ENCODE assay signal across 13 cellular contexts in genomic region chr5:14171621-14172020, GRCh38. TPM values are rescaled to one million over a fixed set of nuclear protein-coding genes. Genes with fewer than 3 reads are reported as not detected.
DNase-seq lines count a peak whose midpoint lies in the region; ATAC-seq and TF ChIP-seq lines count a peak whose summit lies in the region.
"Had no signal": no experiment of that assay in that cellular context is flagged by ENCODE, and none has a peak within 500 bp of the region (broad histone marks: within the 10 kb centered on the region; RNA-seq: fewer than 3 reads in every experiment).

No MANE protein-coding gene starts in this region.

- H3K79me2 ChIP-seq in fibroblast of lung (ENCODE audit: control insufficient read depth, insufficient read depth, low read length) = peaks cover 99% of the 10 kb centered on the region

- H3K27ac ChIP-seq in fibroblast of lung (ENCODE audit: insufficient read depth, low read length) = no peak overlapping the region
- H3K27ac ChIP-seq: KMS-11 had no signal

- H3K4me2 ChIP-seq in fibroblast of lung (ENCODE audit: extremely low read depth, insufficient read depth, low read length) = peak overlapping the region; percentile 48
- H3K4me2 ChIP-seq: KMS-11 had no signal

- intact Hi-C loops in sciatic nerve (cut with DNase I) = no loop called here

- H2AFZ ChIP-seq in fibroblast of lung (ENCODE audit: low read length) = no peak overlapping the region

- peak; percentile 28 for TF ChIP-seq POLR2A in GM18505 (IDR thresholded peaks at IDR 0.05; ENCODE audit: borderline replicate concordance, extremely low read depth, insufficient read depth, insufficient read length)

- peaks cover 39% of the 10 kb centered on the region for H3K4me1 ChIP-seq in fibroblast of lung (ENCODE audit: control insufficient read depth, extremely low read depth, insufficient read depth, low read length)

- DNase-seq in MV-4-11 (lab: John Stamatoyannopoulos, UW) (peak; percentile 84), fibroblast of lung (ENCODE audit: low read depth in 2 of 2) (peak; percentile 77 to 90), sciatic nerve (ENCODE audit: low spot score) (no peak)
- DNase-seq in stimulated activated CD4-positive, alpha-beta T cell treated with anti-CD3 and anti-CD28 coated beads, Interleukin-2, amount 100 ng/mL, for 48 hours = no peak
- no peak for DNase-seq in stimulated activated naive CD8-positive, alpha-beta T cell treated with anti-CD3 and anti-CD28 coated beads, Interleukin-15, amount 100 ng/mL, for 72 hours
- DNase-seq: activated CD8-positive, alpha-beta memory T cell treated with anti-CD3 and anti-CD28 coated beads for 24 hours; aorta; left ventricle myocardium superior; right cardiac atrium had no signal

- no peaks in the 10 kb centered on the region for H3K9me3 ChIP-seq in fibroblast of lung (ENCODE audit: control insufficient read depth, insufficient read depth, low read depth, low read length)

- no peaks in the 10 kb centered on the region for H3K36me3 ChIP-seq in fibroblast of lung (ENCODE audit: control insufficient read depth, insufficient read depth, low read length)

- H4K20me1 ChIP-seq in fibroblast of lung (ENCODE audit: control insufficient read depth, extremely low read depth, insufficient read depth, low read length) = peaks cover 2% of the 10 kb centered on the region

- H3K9me3 Mint-ChIP-seq in stimulated activated naive CD8-positive, alpha-beta T cell treated with anti-CD3 and anti-CD28 coated beads, Interleukin-15, amount 100 ng/mL, for 72 hours = no peaks in the 10 kb centered on the region

- no peak overlapping the region for H3K4me3 Mint-ChIP-seq in stimulated activated naive CD8-positive, alpha-beta T cell treated with anti-CD3 and anti-CD28 coated beads, Interleukin-15, amount 100 ng/mL, for 72 hours

- no peaks in the 10 kb centered on the region for H3K27me3 ChIP-seq in fibroblast of lung (ENCODE audit: control insufficient read depth, insufficient read depth, low read length)

- peak overlapping the region in 1 of 4 experiments; percentile 12 for H3K4me3 ChIP-seq in fibroblast of lung (replicated peaks in 1 of 4; ENCODE audit: control extremely low read depth in 1 of 4, insufficient read depth in 1 of 4, low read depth in 3 of 4, low read length in 4 of 4)

- ATAC-seq in GM18505 (IDR thresholded peaks at IDR 0.05; ENCODE audit: unreplicated experiment) (no peak), sciatic nerve (peak; percentile 66), HG03521 (IDR thresholded peaks at IDR 0.05; ENCODE audit: unreplicated experiment) (no peak), GM18873 (IDR thresholded peaks at IDR 0.05; ENCODE audit: low FRiP score, unreplicated experiment) (no peak)
- ATAC-seq in stimulated activated naive CD8-positive, alpha-beta T cell treated with anti-CD3 and anti-CD28 coated beads, Interleukin-15, amount 100 ng/mL, for 72 hours = no peak
- ATAC-seq: right cardiac atrium had no signal

- H3K9ac ChIP-seq in fibroblast of lung (ENCODE audit: insufficient read depth, low read length) = no peak overlapping the region
- H3K9ac ChIP-seq: KMS-11 had no signal

- peaks cover 55% of the 10 kb centered on the region for H3K27me3 Mint-ChIP-seq in stimulated activated naive CD8-positive, alpha-beta T cell treated with anti-CD3 and anti-CD28 coated beads, Interleukin-15, amount 100 ng/mL, for 72 hours

- TF ChIP-seq CTCF in fibroblast of lung (conservative IDR thresholded peaks at IDR 0.05 in 1 of 2, IDR thresholded peaks at IDR 0.05 in 1 of 2; ENCODE audit: low read depth in 1 of 2, low read length in 2 of 2) = no peak

- no peak overlapping the region for H3K27ac Mint-ChIP-seq in stimulated activated naive CD8-positive, alpha-beta T cell treated with anti-CD3 and anti-CD28 coated beads, Interleukin-15, amount 100 ng/mL, for 72 hours

- peaks cover 13% of the 10 kb centered on the region for H3K4me1 Mint-ChIP-seq in stimulated activated naive CD8-positive, alpha-beta T cell treated with anti-CD3 and anti-CD28 coated beads, Interleukin-15, amount 100 ng/mL, for 72 hours

RNA-seq across cellular contexts. Expression of gene TRIO, which starts 28.5 kb away (rescaled TPM):
- total RNA-seq in fibroblast of lung (139 and 281 TPM in 2 replicates), sciatic nerve (192 TPM)
- 120 and 134 TPM in 2 replicates for polyA plus RNA-seq in fibroblast of lung
- 77.4 and 100 TPM in 2 replicates for polyA plus RNA-seq in fibroblast of lung (2012)
- 721 and 815 TPM in 2 replicates for polyA minus RNA-seq in fibroblast of lung (ENCODE audit: low replicate concordance)

Comparison
In these comparisons a context has a peak if more than half of its experiments do, and no peak if none do; other contexts are left out.
1. DNase-seq: peak in MV-4-11 (single experiment) and fibroblast of lung (2 of 2); none in sciatic nerve (single experiment), stimulated activated CD4-positive, alpha-beta T cell treated with anti-CD3 and anti-CD28 coated beads, Interleukin-2, amount 100 ng/mL, for 48 hours (0 of 2) and stimulated activated naive CD8-positive, alpha-beta T cell treated with anti-CD3 and anti-CD28 coated beads, Interleukin-15, amount 100 ng/mL, for 72 hours (0 of 2).